12 cellular contexts compared by ENCODE assay signal in the genomic region with DNA sequence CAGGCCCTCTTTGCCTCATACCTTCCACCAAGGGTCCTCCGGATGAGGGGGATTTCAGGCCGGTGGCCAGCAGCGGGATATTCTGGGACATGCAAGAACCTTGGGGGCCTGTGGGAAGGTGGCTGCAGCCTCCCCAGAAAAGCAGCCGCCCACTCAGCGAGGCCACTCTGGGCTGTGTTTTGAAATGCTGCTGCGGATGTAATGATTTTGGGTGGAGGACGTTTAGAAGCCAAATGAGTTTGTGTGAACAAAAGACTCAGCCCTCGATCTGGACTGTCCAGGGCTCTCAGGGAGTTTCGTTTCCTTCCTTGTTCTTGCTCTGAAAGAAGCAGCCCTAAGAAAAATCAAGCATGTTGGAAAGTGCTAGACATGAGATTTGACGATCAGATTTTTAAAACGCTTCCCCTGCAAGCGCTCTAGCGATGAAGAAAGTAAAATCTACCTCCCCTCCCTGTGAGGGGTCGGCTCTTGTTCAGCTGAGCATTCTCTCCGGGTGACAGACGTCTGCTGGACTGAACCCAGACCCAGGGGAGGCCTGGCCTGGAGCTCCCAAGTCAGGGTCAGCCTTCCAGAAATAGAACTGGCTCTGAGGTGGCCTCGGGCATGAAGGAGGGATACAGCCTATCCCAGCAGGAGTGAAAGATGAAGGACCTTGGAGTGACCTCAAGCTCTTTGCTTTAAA. TPM values are rescaled to one million over a fixed set of nuclear protein-coding genes. Genes with fewer than 3 reads are reported as not detected.
DNase-seq lines count a peak whose midpoint lies in the region; ATAC-seq and TF ChIP-seq lines count a peak whose summit lies in the region.
"Had no signal": no experiment of that assay in that cellular context is flagged by ENCODE, and none has a peak within 500 bp of the region (broad histone marks: within the 10 kb centered on the region; RNA-seq: fewer than 3 reads in every experiment).

No MANE protein-coding gene starts in this region.

- H3K4me1 Mint-ChIP-seq in activated naive CD4-positive, alpha-beta T cell treated with anti-CD3 and anti-CD28 coated beads for 36 hours (ENCODE audit: low read depth), result peaks cover 12% of the 10 kb centered on the region
- H3K4me1 Mint-ChIP-seq: activated CD4-positive, alpha-beta memory T cell treated with anti-CD3 and anti-CD28 coated beads, Interleukin-2, amount 10 ng/mL, durations not matched to agents 7 days and 5 days had no signal

- H3K9ac ChIP-seq in GM23248, result peak overlapping the region; percentile 71
- H3K9ac ChIP-seq in skeletal muscle satellite cell (ENCODE audit: low read depth, low read length), result peak overlapping the region; percentile 61

- H3K36me3 ChIP-seq in GM23248 (ENCODE audit: low read depth) (peaks cover 23% of the 10 kb centered on the region), left lung (no peaks in the 10 kb centered on the region), skeletal muscle satellite cell (ENCODE audit: insufficient read depth, low read length) (no peaks in the 10 kb centered on the region)

- ATAC-seq in left lung (peak; percentile 46), GM21423 (IDR thresholded peaks at IDR 0.05; ENCODE audit: unreplicated experiment) (no peak)
- ATAC-seq: stimulated activated memory B cell treated with anti-CD40 and anti-IgM and Interleukin-4, amounts not matched to agents 10 μg/mL and 1 μg/mL and 100 μg/mL, for 72 hours had no signal

- H3K4me3 Mint-ChIP-seq in activated naive CD4-positive, alpha-beta T cell treated with anti-CD3 and anti-CD28 coated beads for 36 hours, result no peak overlapping the region
- H3K4me3 Mint-ChIP-seq: activated CD4-positive, alpha-beta memory T cell treated with anti-CD3 and anti-CD28 coated beads, Interleukin-2, amount 10 ng/mL, durations not matched to agents 7 days and 5 days; CD8-positive, alpha-beta memory T cell; stimulated activated memory B cell treated with anti-CD40 and anti-IgM and Interleukin-4, amounts not matched to agents 10 μg/mL and 1 μg/mL and 100 μg/mL, for 72 hours had no signal

- in situ Hi-C loops in GM23248 (cut with MboI), result no loop called here

- H3K9me3 ChIP-seq in GM23248 (ENCODE audit: low read depth) (no peaks in the 10 kb centered on the region), left lung (no peaks in the 10 kb centered on the region), skeletal muscle satellite cell (replicated peaks; ENCODE audit: low read length) (no peaks in the 10 kb centered on the region)

- H3K9me2 ChIP-seq in GM23248 (ENCODE audit: insufficient read depth), result no peaks in the 10 kb centered on the region

- H2AFZ ChIP-seq in GM23248, result no peak overlapping the region

- no peak for TF ChIP-seq CTCF in left lung (IDR thresholded peaks at IDR 0.05)

- H3K27me3 ChIP-seq in GM23248 (replicated peaks; ENCODE audit: insufficient read depth) (no peaks in the 10 kb centered on the region), left lung (no peaks in the 10 kb centered on the region), skeletal muscle satellite cell (ENCODE audit: control insufficient read depth, insufficient read depth, low read length) (no peaks in the 10 kb centered on the region)

- H3K27ac ChIP-seq in GM23248 (peak overlapping the region; percentile 71), left lung (peak overlapping the region; percentile 79 to 84)

- H3K79me2 ChIP-seq in GM23248 (ENCODE audit: insufficient read depth), result peaks cover 100% of the 10 kb centered on the region

- H3K4me1 ChIP-seq in GM23248 (ENCODE audit: insufficient read depth) (peaks cover 87% of the 10 kb centered on the region), left lung (peaks cover 34 to 74% of the 10 kb centered on the region in 2 donors), skeletal muscle satellite cell (ENCODE audit: control insufficient read depth, insufficient read depth, low read length) (peaks cover 45% of the 10 kb centered on the region)

- H3K9me3 Mint-ChIP-seq in activated naive CD4-positive, alpha-beta T cell treated with anti-CD3 and anti-CD28 coated beads for 36 hours, result no peaks in the 10 kb centered on the region
- H3K9me3 Mint-ChIP-seq: CD8-positive, alpha-beta memory T cell; stimulated activated memory B cell treated with anti-CD40 and anti-IgM and Interleukin-4, amounts not matched to agents 10 μg/mL and 1 μg/mL and 100 μg/mL, for 72 hours had no signal

- peak overlapping the region; percentile 67 for H3K4me2 ChIP-seq in GM23248 (ENCODE audit: unreplicated experiment)
- H3K4me2 ChIP-seq in skeletal muscle satellite cell (ENCODE audit: low read length), result peak overlapping the region; percentile 71

- H3K27me3 Mint-ChIP-seq in activated naive CD4-positive, alpha-beta T cell treated with anti-CD3 and anti-CD28 coated beads for 36 hours (ENCODE audit: low read depth), result no peaks in the 10 kb centered on the region
- H3K27me3 Mint-ChIP-seq: stimulated activated memory B cell treated with anti-CD40 and anti-IgM and Interleukin-4, amounts not matched to agents 10 μg/mL and 1 μg/mL and 100 μg/mL, for 72 hours had no signal

- H3K4me3 ChIP-seq in GM23248 (peak overlapping the region; percentile 49), left lung (no peak overlapping the region), skeletal muscle satellite cell (ENCODE audit: low read length) (peak overlapping the region; percentile 43)

- peak; percentile 72 for DNase-seq in GM23248
- peak; percentile 71 for DNase-seq in dermis blood vessel endothelial cell
- peak in 1 of 2 donors; percentile 61 for DNase-seq in left lung
- DNase-seq in activated naive CD4-positive, alpha-beta T cell treated with anti-CD3 and anti-CD28 coated beads for 36 hours, result no peak
- DNase-seq in cerebellum (ENCODE audit: low spot score), result no peak
- no peak for DNase-seq in activated CD4-positive, alpha-beta T cell treated with anti-CD3 and anti-CD28 coated beads, Interleukin-2, amount 50 U/mL, for 48 hours
- DNase-seq: activated CD4-positive, alpha-beta memory T cell treated with anti-CD3 and anti-CD28 coated beads, Interleukin-2, amount 10 ng/mL, durations not matched to agents 7 days and 5 days; CD8-positive, alpha-beta memory T cell; SHP77 had no signal

- 13 to 14% methylated on average over 17 of the region's 17 CpGs for WGBS in GM23248 (ENCODE audit: low coverage in 1 of 2, low lambda C conversion rate in 2 of 2, missing lambda C conversion rate in 2 of 2), 2 experiments

- intact Hi-C loops in left lung (cut with DNase I), result no loop called here
- intact Hi-C loops in activated naive CD4-positive, alpha-beta T cell treated with anti-CD3 and anti-CD28 coated beads for 36 hours (cut with micrococcal nuclease), result no loop called here

- H3K27ac Mint-ChIP-seq in activated naive CD4-positive, alpha-beta T cell treated with anti-CD3 and anti-CD28 coated beads for 36 hours, result no peak overlapping the region
- H3K27ac Mint-ChIP-seq: activated CD4-positive, alpha-beta memory T cell treated with anti-CD3 and anti-CD28 coated beads, Interleukin-2, amount 10 ng/mL, durations not matched to agents 7 days and 5 days; stimulated activated memory B cell treated with anti-CD40 and anti-IgM and Interleukin-4, amounts not matched to agents 10 μg/mL and 1 μg/mL and 100 μg/mL, for 72 hours had no signal

- H3F3A ChIP-seq in GM23248 (ENCODE audit: insufficient read depth), result peaks cover 88% of the 10 kb centered on the region

- H4K20me1 ChIP-seq in GM23248 (ENCODE audit: insufficient read depth), result peaks cover 46% of the 10 kb centered on the region

- peaks cover 1% of the 10 kb centered on the region for H3K36me3 Mint-ChIP-seq in activated naive CD4-positive, alpha-beta T cell treated with anti-CD3 and anti-CD28 coated beads for 36 hours (ENCODE audit: low read depth)

- CTCF ChIA-PET in activated naive CD4-positive, alpha-beta T cell treated with anti-CD3 and anti-CD28 coated beads for 36 hours (lab: Charles Lee), result interaction anchor here (1.4 kb wide), 1 partner anchor 282 kb away, joined by 3 read pairs; no protein-coding TSS in a partner anchor

RNA-seq across cellular contexts. Expression of a gene that starts 12.9 kb away (rescaled TPM):
- 116 and 137 TPM in 2 replicates for total RNA-seq in GM23248 (2014; rRNA removed; shearing (Covaris generic))
- polyA plus RNA-seq in GM23248 (2016; fragmentation: Nextera tagmentation; extraction: Ambion mirVana), result 32.0 and 32.1 TPM in 2 replicates
- total RNA-seq in dermis blood vessel endothelial cell, result 55.6 and 103 TPM in 2 replicates
- 100 to 1,000 TPM; 107 to 132 TPM for total RNA-seq in left lung
- 12.4 and 21.6 TPM in 2 replicates for total RNA-seq in skeletal muscle satellite cell (2012; rRNA removed)
- 1 to 10 TPM; 5.8 TPM for total RNA-seq in activated naive CD4-positive, alpha-beta T cell treated with anti-CD3 and anti-CD28 coated beads for 36 hours
- 17.2 TPM for total RNA-seq in cerebellum

Comparison
In these comparisons a context has a peak if more than half of its experiments do, and no peak if none do; other contexts are left out.
1. DNase-seq: peak in GM23248 (single experiment) and dermis blood vessel endothelial cell (single experiment); none in activated naive CD4-positive, alpha-beta T cell treated with anti-CD3 and anti-CD28 coated beads for 36 hours (single experiment), cerebellum (single experiment) and activated CD4-positive, alpha-beta T cell treated with anti-CD3 and anti-CD28 coated beads, Interleukin-2, amount 50 U/mL, for 48 hours (0 of 2).
2. H3K4me3 ChIP-seq: peak in GM23248 (single experiment) and skeletal muscle satellite cell (single experiment); none in left lung (0 of 2).